Comparison of ENCODE assay signal across 2 cellular contexts in the genomic region with DNA sequence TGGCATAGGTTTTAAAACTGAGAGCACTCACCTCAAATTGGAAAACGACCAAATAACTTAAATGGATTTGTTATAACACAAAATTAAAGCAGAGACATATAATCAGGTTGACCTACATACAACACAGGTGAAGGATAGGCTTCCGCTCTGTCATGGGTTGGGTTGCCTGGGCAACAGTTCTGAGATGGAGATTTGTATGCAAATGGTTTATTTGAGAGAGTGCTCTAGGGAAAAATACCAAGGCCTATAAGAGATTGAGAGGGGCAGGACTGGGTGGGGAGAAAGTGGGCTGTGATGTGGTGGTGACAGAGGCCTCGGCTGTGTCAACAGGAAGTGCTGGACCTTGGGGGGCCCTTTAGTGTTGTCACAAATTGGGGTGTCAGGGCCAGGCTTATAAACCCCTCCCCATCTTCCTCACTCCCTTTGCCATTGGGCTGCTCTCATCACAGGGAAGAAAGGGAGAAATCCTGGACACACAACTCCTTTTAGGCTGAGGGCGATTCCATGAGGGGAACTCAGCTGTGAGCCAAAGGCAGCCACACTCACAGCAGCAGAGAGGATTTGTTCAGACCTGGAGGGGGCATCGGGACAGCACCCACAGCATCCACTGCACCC.
A peak's percentile ranks its signal among the peaks of the same experiment; 100 is the strongest.
TF ChIP-seq lines count a peak whose summit lies in the region.

No MANE protein-coding gene starts in this region.

TF ChIP-seq in IMR-90, 13 proteins besides CTCF, POLR2A, EP300 and RAD21:
- TF ChIP-seq, protein P1, sequence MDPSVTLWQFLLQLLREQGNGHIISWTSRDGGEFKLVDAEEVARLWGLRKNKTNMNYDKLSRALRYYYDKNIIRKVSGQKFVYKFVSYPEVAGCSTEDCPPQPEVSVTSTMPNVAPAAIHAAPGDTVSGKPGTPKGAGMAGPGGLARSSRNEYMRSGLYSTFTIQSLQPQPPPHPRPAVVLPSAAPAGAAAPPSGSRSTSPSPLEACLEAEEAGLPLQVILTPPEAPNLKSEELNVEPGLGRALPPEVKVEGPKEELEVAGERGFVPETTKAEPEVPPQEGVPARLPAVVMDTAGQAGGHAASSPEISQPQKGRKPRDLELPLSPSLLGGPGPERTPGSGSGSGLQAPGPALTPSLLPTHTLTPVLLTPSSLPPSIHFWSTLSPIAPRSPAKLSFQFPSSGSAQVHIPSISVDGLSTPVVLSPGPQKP (IDR thresholded peaks at IDR 0.05; ENCODE audit: borderline replicate concordance, low read depth, low read length) = no peak
- TF ChIP-seq, protein P2, sequence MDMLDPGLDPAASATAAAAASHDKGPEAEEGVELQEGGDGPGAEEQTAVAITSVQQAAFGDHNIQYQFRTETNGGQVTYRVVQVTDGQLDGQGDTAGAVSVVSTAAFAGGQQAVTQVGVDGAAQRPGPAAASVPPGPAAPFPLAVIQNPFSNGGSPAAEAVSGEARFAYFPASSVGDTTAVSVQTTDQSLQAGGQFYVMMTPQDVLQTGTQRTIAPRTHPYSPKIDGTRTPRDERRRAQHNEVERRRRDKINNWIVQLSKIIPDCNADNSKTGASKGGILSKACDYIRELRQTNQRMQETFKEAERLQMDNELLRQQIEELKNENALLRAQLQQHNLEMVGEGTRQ (IDR thresholded peaks at IDR 0.05; ENCODE audit: low read depth, low read length) = no peak
- TF ChIP-seq RFX5 (IDR thresholded peaks at IDR 0.05; ENCODE audit: low read depth, low read length) = no peak
- TF ChIP-seq MAFK (IDR thresholded peaks at IDR 0.05; ENCODE audit: low read depth, low read length) = no peak
- TF ChIP-seq CHD1 (IDR thresholded peaks at IDR 0.05; ENCODE audit: low read depth, low read length) = no peak
- TF ChIP-seq MXI1 (IDR thresholded peaks at IDR 0.05; ENCODE audit: borderline replicate concordance, low read depth, low read length) = no peak
- TF ChIP-seq BHLHE40 (IDR thresholded peaks at IDR 0.05; ENCODE audit: low read depth, low read length) = no peak
- no peak for TF ChIP-seq FOS (IDR thresholded peaks at IDR 0.05; ENCODE audit: low read depth, low read length)
- no peak for TF ChIP-seq MAZ (IDR thresholded peaks at IDR 0.05; ENCODE audit: borderline replicate concordance, low read depth, low read length)
- TF ChIP-seq RCOR1 (IDR thresholded peaks at IDR 0.05; ENCODE audit: insufficient replicate concordance, low read length) = no peak
- TF ChIP-seq CEBPB (IDR thresholded peaks at IDR 0.05; ENCODE audit: low read depth, low read length) = no peak

TF ChIP-seq in H1, 55 proteins besides CTCF, POLR2A, EP300 and RAD21:
- TF ChIP-seq JUN (IDR thresholded peaks at IDR 0.05; ENCODE audit: low read depth, low read length) (no peak), POLR2AphosphoS5 (IDR thresholded peaks at IDR 0.05; ENCODE audit: low read depth, low read length) (no peak), SAP30 (IDR thresholded peaks at IDR 0.05; ENCODE audit: insufficient read depth, insufficient replicate concordance, low read length) (no peak), TAF7 (optimal IDR thresholded peaks at IDR 0.05; ENCODE audit: borderline replicate concordance, low read depth, low read length) (peak; percentile 77)
TF ChIP-seq in H1: peak in this region for 1.
